In genomic region chr15:83011271-83012037, GRCh38 we compare ENCODE assay signal across 8 cellular contexts. TPM values are rescaled to one million over a fixed set of nuclear protein-coding genes. Genes with fewer than 3 reads are reported as not detected.
DNase-seq lines count a peak whose midpoint lies in the region; ATAC-seq and TF ChIP-seq lines count a peak whose summit lies in the region.

Gene C15orf40 (minus strand): TSS chr15:83011639. CDS start chr15:83011607, 32 bp downstream.

- peak; percentile 46 to 83 for TF ChIP-seq CTCF in GM23338 (conservative IDR thresholded peaks at IDR 0.05; ENCODE audit: low read depth in 2 of 2)
- TF ChIP-seq CTCF in fibroblast of mammary gland (conservative IDR thresholded peaks at IDR 0.05; ENCODE audit: control insufficient read depth, insufficient read depth, low read depth, low read length): peak; percentile 42

- peaks cover 22% of the 10 kb centered on the region for H3K27me3 Mint-ChIP-seq in GM23338 (ENCODE audit: insufficient read depth, low read depth, poor library complexity)
- no peaks in the 10 kb centered on the region for H3K27me3 Mint-ChIP-seq in activated T-helper 17 cell treated with anti-CD3 and anti-CD28 coated beads, Interleukin-2, amount 50 U/mL, for 72 hours
- no peaks in the 10 kb centered on the region for H3K27me3 Mint-ChIP-seq in naive thymus-derived CD8-positive, alpha-beta T cell

- ATAC-seq in GM23338: peak; percentile 92
- peak; percentile 91 for ATAC-seq in activated T-helper 17 cell treated with anti-CD3 and anti-CD28 coated beads, Interleukin-2, amount 50 U/mL, for 72 hours (replicated peaks)
- ATAC-seq in naive thymus-derived CD8-positive, alpha-beta T cell: peak; percentile 79 to 86

- no peaks in the 10 kb centered on the region for H3K27me3 ChIP-seq in GM23338 (ENCODE audit: insufficient read depth)

- H2AFZ ChIP-seq in GM23338: peak within 1 kb of the TSS; percentile 98

- peak within 1 kb of the TSS; percentile 94 for H3K27ac Mint-ChIP-seq in GM23338
- H3K27ac Mint-ChIP-seq in activated T-helper 17 cell treated with anti-CD3 and anti-CD28 coated beads, Interleukin-2, amount 50 U/mL, for 72 hours: peak within 1 kb of the TSS; percentile 83
- H3K27ac Mint-ChIP-seq in naive thymus-derived CD8-positive, alpha-beta T cell: peak within 1 kb of the TSS; percentile 87 to 96 (median 92)

- H3K4me3 ChIP-seq in GM23338 (peak within 1 kb of the TSS; percentile 98), fibroblast of mammary gland (ENCODE audit: control insufficient read depth, low read depth, low read length) (peak within 1 kb of the TSS; percentile 92)

- H3K4me3 Mint-ChIP-seq in GM23338: peak within 1 kb of the TSS; percentile 97
- peak within 1 kb of the TSS; percentile 82 for H3K4me3 Mint-ChIP-seq in activated T-helper 17 cell treated with anti-CD3 and anti-CD28 coated beads, Interleukin-2, amount 50 U/mL, for 72 hours
- H3K4me3 Mint-ChIP-seq in naive thymus-derived CD8-positive, alpha-beta T cell: peak within 1 kb of the TSS; percentile 86 to 100 (median 98)

- H3K9me2 ChIP-seq in GM23338 (ENCODE audit: insufficient read depth): peaks cover 8% of the 10 kb centered on the region; the same call in 1 of the 2 replicates

- DNase-seq in ELF-1 (ENCODE audit: low read depth, low spot score): peak; percentile 94
- DNase-seq in GM23338 (ENCODE audit: low spot score): peak; percentile 96
- peak; percentile 78 to 80 for DNase-seq in Kasumi-1 (lab: John Stamatoyannopoulos, UW)
- peak; percentile 90 for DNase-seq in RPMI7951 (ENCODE audit: low read depth)
- DNase-seq in fibroblast of mammary gland (ENCODE audit: low read depth): peak; percentile 87
- peak; percentile 69 to 88 (median 81) for DNase-seq in naive thymus-derived CD8-positive, alpha-beta T cell
- peak; percentile 69 to 82 (median 75) for DNase-seq in stimulated activated naive CD4-positive, alpha-beta T cell (lab: John Stamatoyannopoulos, UW)

- H3K9me3 Mint-ChIP-seq in GM23338: peaks cover 6% of the 10 kb centered on the region
- H3K9me3 Mint-ChIP-seq in activated T-helper 17 cell treated with anti-CD3 and anti-CD28 coated beads, Interleukin-2, amount 50 U/mL, for 72 hours: peaks cover 5% of the 10 kb centered on the region
- H3K9me3 Mint-ChIP-seq in naive thymus-derived CD8-positive, alpha-beta T cell: no peaks in the 10 kb centered on the region

- peaks cover 17% of the 10 kb centered on the region for H3K79me2 ChIP-seq in GM23338 (replicated peaks; ENCODE audit: insufficient read depth)

- H3K4me2 ChIP-seq in GM23338: peak within 1 kb of the TSS; percentile 85

- H4K20me1 ChIP-seq in GM23338 (replicated peaks; ENCODE audit: insufficient read depth): no peaks in the 10 kb centered on the region

- H3K27ac ChIP-seq in GM23338 (ENCODE audit: low read depth): peak within 1 kb of the TSS; percentile 81; the same call in 1 of the 2 replicates

- H3K4me1 ChIP-seq in GM23338 (ENCODE audit: insufficient read depth): peaks cover 13% of the 10 kb centered on the region

- POLR2A ChIA-PET in naive thymus-derived CD8-positive, alpha-beta T cell (lab: Charles Lee): interaction anchor here (0.6 to 3.4 kb wide), 13 partner anchors 10 to 794 kb away, joined by 3 to 27 read pairs (median 5); partner anchors contain the start of genes BTBD1, RAMAC, RPS17 and WHAMM

- H3K4me1 Mint-ChIP-seq in GM23338: peaks cover 32% of the 10 kb centered on the region
- peaks cover 25% of the 10 kb centered on the region for H3K4me1 Mint-ChIP-seq in activated T-helper 17 cell treated with anti-CD3 and anti-CD28 coated beads, Interleukin-2, amount 50 U/mL, for 72 hours
- H3K4me1 Mint-ChIP-seq in naive thymus-derived CD8-positive, alpha-beta T cell: peaks cover 36 to 57% (median 49%) of the 10 kb centered on the region in 4 donors

- H3K36me3 ChIP-seq in GM23338 (ENCODE audit: insufficient read depth): peaks cover 22% of the 10 kb centered on the region

- H3K36me3 Mint-ChIP-seq in GM23338 (ENCODE audit: low read depth): peaks cover 47% of the 10 kb centered on the region
- peaks cover 42% of the 10 kb centered on the region for H3K36me3 Mint-ChIP-seq in activated T-helper 17 cell treated with anti-CD3 and anti-CD28 coated beads, Interleukin-2, amount 50 U/mL, for 72 hours (ENCODE audit: low read depth)
- peaks cover 0 to 39% (median 5%) of the 10 kb centered on the region in 3 donors for H3K36me3 Mint-ChIP-seq in naive thymus-derived CD8-positive, alpha-beta T cell

- no peaks in the 10 kb centered on the region; the same call in 1 of the 2 replicates for H3F3A ChIP-seq in GM23338 (replicated peaks; ENCODE audit: low read depth)

TF ChIP-seq in GM23338, 12 proteins besides CTCF, POLR2A, EP300 and RAD21:
- no peak for TF ChIP-seq REST (IDR thresholded peaks at IDR 0.05; ENCODE audit: unreplicated experiment)
- no peak for TF ChIP-seq JUNB (IDR thresholded peaks at IDR 0.05; ENCODE audit: unreplicated experiment)
- TF ChIP-seq EZH2 (IDR thresholded peaks at IDR 0.05; ENCODE audit: low read depth, unreplicated experiment): no peak
- TF ChIP-seq CREB1 (CRISPR knock-in tag; IDR thresholded peaks at IDR 0.05; ENCODE audit: low read depth): no peak
- no peak for TF ChIP-seq NANOG (IDR thresholded peaks at IDR 0.05; ENCODE audit: borderline replicate concordance)
- peak; percentile 86 for TF ChIP-seq ETS1 (IDR thresholded peaks at IDR 0.05)
- no peak for TF ChIP-seq EZH2phosphoT487 (IDR thresholded peaks at IDR 0.05; ENCODE audit: unreplicated experiment)
- peak; percentile 74 for TF ChIP-seq POLR2AphosphoS5 (IDR thresholded peaks at IDR 0.05; ENCODE audit: low read depth)
- TF ChIP-seq ZNF331 (CRISPR knock-in tag; IDR thresholded peaks at IDR 0.05; ENCODE audit: low read depth): no peak
- no peak for TF ChIP-seq STAT1 (IDR thresholded peaks at IDR 0.05; ENCODE audit: unreplicated experiment)

RNA-seq across cellular contexts. Expression of gene C15orf40, which starts in this region (rescaled TPM):
- 4.0 and 7.3 TPM in 2 replicates for total RNA-seq in GM23338 (2014; rRNA removed; shearing (Covaris generic))
- 22.1 and 26.3 TPM in 2 replicates for polyA plus RNA-seq in GM23338 (2016; fragmentation: Nextera tagmentation; extraction: Ambion mirVana)
- 20.2 and 32.9 TPM in 2 replicates for total RNA-seq in RPMI7951 (2014; rRNA removed; shearing (Covaris generic))
- 10 to 100 TPM; 13.5 to 18.0 TPM for total RNA-seq in activated T-helper 17 cell treated with anti-CD3 and anti-CD28 coated beads, Interleukin-2, amount 50 U/mL, for 72 hours
- 10 to 100 TPM; 48.4 to 49.9 TPM for total RNA-seq in naive thymus-derived CD8-positive, alpha-beta T cell
- polyA plus RNA-seq in naive thymus-derived CD8-positive, alpha-beta T cell: 10 to 100 TPM; 56.2 to 87.5 (median 67.8) TPM

Comparison
In these comparisons a context has a peak if more than half of its experiments do, and no peak if none do; other contexts are left out.
1. Peak in every context shown above with its lines: DNase-seq, ATAC-seq, H3K4me3 ChIP-seq and H3K27ac ChIP-seq.